Comparison of ENCODE assay signal across 8 cellular contexts in genomic region chr5:132777209-132778069, GRCh38. TPM values are rescaled to one million over a fixed set of nuclear protein-coding genes. Genes with fewer than 3 reads are reported as not detected.
DNase-seq lines count a peak whose midpoint lies in the region; ATAC-seq and TF ChIP-seq lines count a peak whose summit lies in the region.

TSS of gene SEPTIN8 (minus strand) at chr5:132777239. CDS start at chr5:132777137, 102 bp downstream.

- peak within 1 kb of the TSS; percentile 50 for H3K9ac ChIP-seq in HUES64 (ENCODE audit: low read depth, low read length)

- H3K4me1 ChIP-seq in CD8-positive, alpha-beta memory T cell (ENCODE audit: insufficient read depth, low read length), result peaks cover 15% of the 10 kb centered on the region
- no peaks in the 10 kb centered on the region; the same call in 1 of the 2 replicates for H3K4me1 ChIP-seq in HUES64 (ENCODE audit: insufficient read depth, low read length)
- peaks cover 14 to 32% of the 10 kb centered on the region in 2 donors for H3K4me1 ChIP-seq in left lung

- peaks cover 24 to 50% (median 34%) of the 10 kb centered on the region in 3 donors for H3K4me1 Mint-ChIP-seq in CD8-positive, alpha-beta memory T cell
- H3K4me1 Mint-ChIP-seq in dendritic cell treated with granulocyte-macrophage colony-stimulating factor and Interleukin-4, amounts not matched to agents 40 ng/mL and 50 ng/mL, for 4 days (ENCODE audit: low read depth), result peaks cover 39% of the 10 kb centered on the region

- POLR2A ChIA-PET in CD8-positive, alpha-beta memory T cell (lab: Charles Lee), result interaction anchor here (0.6 to 1.6 kb wide), 2 partner anchors 30 to 241 kb away, joined by 3 to 6 read pairs; partner anchors contain the start of gene CCNI2

- WGBS in HUES64, result 6% methylated on average over 82 of the region's 82 CpGs

- no peak for TF ChIP-seq CTCF in left lung (IDR thresholded peaks at IDR 0.05)

- H3K4me3 ChIP-seq in CD8-positive, alpha-beta memory T cell (ENCODE audit: low read length), result peak within 1 kb of the TSS; percentile 66
- peak within 1 kb of the TSS; percentile 79 for H3K4me3 ChIP-seq in HUES64 (ENCODE audit: low read length)
- H3K4me3 ChIP-seq in left lung, result peak within 1 kb of the TSS; percentile 71 to 80

- peak; percentile 66 for ATAC-seq in GM19438 (IDR thresholded peaks at IDR 0.05; ENCODE audit: low read depth, unreplicated experiment)
- peak; percentile 73 for ATAC-seq in left lung

- H3K36me3 Mint-ChIP-seq in CD8-positive, alpha-beta memory T cell, result no peaks in the 10 kb centered on the region
- H3K36me3 Mint-ChIP-seq in dendritic cell treated with granulocyte-macrophage colony-stimulating factor and Interleukin-4, amounts not matched to agents 40 ng/mL and 50 ng/mL, for 4 days (ENCODE audit: low read depth), result no peaks in the 10 kb centered on the region

- no peaks in the 10 kb centered on the region for H3K9me3 Mint-ChIP-seq in CD8-positive, alpha-beta memory T cell
- no peaks in the 10 kb centered on the region for H3K9me3 Mint-ChIP-seq in dendritic cell treated with granulocyte-macrophage colony-stimulating factor and Interleukin-4, amounts not matched to agents 40 ng/mL and 50 ng/mL, for 4 days

- H3K27me3 ChIP-seq in CD8-positive, alpha-beta memory T cell (ENCODE audit: insufficient read depth, low read length, poor library complexity, severe bottlenecking), result no peaks in the 10 kb centered on the region
- peaks cover 67% of the 10 kb centered on the region for H3K27me3 ChIP-seq in HUES64 (ENCODE audit: insufficient read depth, low read length)
- H3K27me3 ChIP-seq in left lung, result peaks cover 0 to 57% of the 10 kb centered on the region in 2 donors

- no peaks in the 10 kb centered on the region for H3K9me3 ChIP-seq in CD8-positive, alpha-beta memory T cell (ENCODE audit: low read length)
- no peaks in the 10 kb centered on the region for H3K9me3 ChIP-seq in HUES64 (ENCODE audit: insufficient read depth, low read depth, low read length)
- no peaks in the 10 kb centered on the region for H3K9me3 ChIP-seq in left lung

- H3K27ac Mint-ChIP-seq in CD8-positive, alpha-beta memory T cell, result peak within 1 kb of the TSS in 7 of 8 donors; percentile 58 to 89 (median 78)
- peak within 1 kb of the TSS; percentile 32 for H3K27ac Mint-ChIP-seq in dendritic cell treated with granulocyte-macrophage colony-stimulating factor and Interleukin-4, amounts not matched to agents 40 ng/mL and 50 ng/mL, for 4 days

- peak; percentile 34 to 66 (median 49) for DNase-seq in CD8-positive, alpha-beta memory T cell
- DNase-seq in activated CD4-positive, CD25-positive, alpha-beta regulatory T cell treated with anti-CD3 and anti-CD28 coated beads, Interleukin-2, amount 50 U/mL, for 16 hours (ENCODE audit: low read depth, low spot score), result peak; percentile 12
- DNase-seq in left lung (peak; percentile 48 to 84), AML-193 (lab: John Stamatoyannopoulos, UW) (no peak)
- peak; percentile 7 to 39 for DNase-seq in stimulated activated CD4-positive, alpha-beta T cell treated with anti-CD3 and anti-CD28 coated beads, Interleukin-4, amount 100 ng/mL, for 4 hours

- H3K4me3 Mint-ChIP-seq in CD8-positive, alpha-beta memory T cell, result peak within 1 kb of the TSS; percentile 77 to 93 (median 87)
- H3K4me3 Mint-ChIP-seq in dendritic cell treated with granulocyte-macrophage colony-stimulating factor and Interleukin-4, amounts not matched to agents 40 ng/mL and 50 ng/mL, for 4 days, result peak within 1 kb of the TSS; percentile 74

- H3K27me3 Mint-ChIP-seq in CD8-positive, alpha-beta memory T cell, result peaks cover 3 to 6% of the 10 kb centered on the region in 2 donors
- H3K27me3 Mint-ChIP-seq in dendritic cell treated with granulocyte-macrophage colony-stimulating factor and Interleukin-4, amounts not matched to agents 40 ng/mL and 50 ng/mL, for 4 days, result peaks cover 64% of the 10 kb centered on the region

- intact Hi-C loops in dendritic cell treated with granulocyte-macrophage colony-stimulating factor and Interleukin-4, amounts not matched to agents 40 ng/mL and 50 ng/mL, for 4 days (cut with micrococcal nuclease), result loop anchor here (5.0 kb wide), 1 partner anchor 35 kb away; the partner anchor contains the start of gene SOWAHA
- intact Hi-C loops in left lung (cut with DNase I), result no loop called here

- peak within 1 kb of the TSS; percentile 55 for H3K27ac ChIP-seq in CD8-positive, alpha-beta memory T cell (ENCODE audit: low read depth, low read length)
- no peak within 1 kb of the TSS for H3K27ac ChIP-seq in HUES64 (ENCODE audit: low read depth, low read length)
- H3K27ac ChIP-seq in left lung, result peak within 1 kb of the TSS; percentile 56 to 73

- no peaks in the 10 kb centered on the region for H3K36me3 ChIP-seq in CD8-positive, alpha-beta memory T cell (ENCODE audit: insufficient read depth, low read length)
- no peaks in the 10 kb centered on the region for H3K36me3 ChIP-seq in HUES64 (ENCODE audit: insufficient read depth, low read length)
- no peaks in the 10 kb centered on the region for H3K36me3 ChIP-seq in left lung

- CTCF ChIA-PET in CD8-positive, alpha-beta memory T cell (lab: Charles Lee), result interaction anchor here (1.3 to 2.3 kb wide), 2 partner anchors 30 to 42 kb away, joined by 4 to 6 read pairs; partner anchors contain the start of gene CCNI2

RNA-seq across cellular contexts. Expression of gene SEPTIN8, which starts in this region (rescaled TPM):
- total RNA-seq in CD8-positive, alpha-beta memory T cell, result 10 to 100 TPM; 34.5 to 38.1 TPM
- 2.8 TPM for polyA plus RNA-seq in CD8-positive, alpha-beta memory T cell
- polyA plus RNA-seq in HUES64 (2013, experiment 1 of 2), result 22.4 TPM
- polyA plus RNA-seq in HUES64 (2013, experiment 2 of 2), result 25.5 TPM
- 10 to 100 TPM; 38.8 to 53.8 TPM for total RNA-seq in left lung

Comparison
In these comparisons a context has a peak if more than half of its experiments do, and no peak if none do; other contexts are left out.
1. DNase-seq: peak in CD8-positive, alpha-beta memory T cell (5 of 5), activated CD4-positive, CD25-positive, alpha-beta regulatory T cell treated with anti-CD3 and anti-CD28 coated beads, Interleukin-2, amount 50 U/mL, for 16 hours (single experiment), left lung (2 of 2) and stimulated activated CD4-positive, alpha-beta T cell treated with anti-CD3 and anti-CD28 coated beads, Interleukin-4, amount 100 ng/mL, for 4 hours (2 of 2); none in AML-193 (0 of 2).
2. Peak in every context shown above with its lines, with median percentiles within 50 percentile points of each other: H3K4me3 ChIP-seq.